ENCODE assay signal across 16 cellular contexts in genomic region chr12:1949771-1950470, GRCh38. TPM values are rescaled to one million over a fixed set of nuclear protein-coding genes. Genes with fewer than 3 reads are reported as not detected.
DNase-seq lines count a peak whose midpoint lies in the region; ATAC-seq and TF ChIP-seq lines count a peak whose summit lies in the region.
"Had no signal": no experiment of that assay in that cellular context is flagged by ENCODE, and none has a peak within 500 bp of the region (broad histone marks: within the 10 kb centered on the region; RNA-seq: fewer than 3 reads in every experiment).

No MANE protein-coding gene starts in this region.

- no peaks in the 10 kb centered on the region for H4K20me1 ChIP-seq in mammary epithelial cell (ENCODE audit: insufficient read depth, low read length)

- no peak overlapping the region for H2BK12ac ChIP-seq in trophoblast cell (ENCODE audit: low read length)

- no peak overlapping the region for H3K14ac ChIP-seq in trophoblast cell (ENCODE audit: low read length)

- CTCF ChIA-PET in mammary epithelial cell (lab: Charles Lee; ENCODE audit: low non-redundant PET), result no interaction called here
- CTCF ChIA-PET in CD8-positive, alpha-beta memory T cell (lab: Charles Lee), result interaction anchor here (1.0 to 3.0 kb wide), 3 partner anchors 10 to 159 kb away, joined by 3 to 29 read pairs (median 5); no protein-coding TSS in a partner anchor

- H3K9me3 Mint-ChIP-seq in naive thymus-derived CD8-positive, alpha-beta T cell, result no peaks in the 10 kb centered on the region
- H3K9me3 Mint-ChIP-seq in CD8-positive, alpha-beta memory T cell, result no peaks in the 10 kb centered on the region
- H3K9me3 Mint-ChIP-seq: dendritic cell treated with granulocyte-macrophage colony-stimulating factor and Interleukin-4, amounts not matched to agents 40 ng/mL and 50 ng/mL, for 4 days had no signal

- H3K4me3 ChIP-seq in mammary epithelial cell (replicated peaks in 1 of 3; ENCODE audit: insufficient read depth in 1 of 3, low read depth in 2 of 3, low read length in 3 of 3) (no peak overlapping the region), left ventricle myocardium inferior (no peak overlapping the region), trophoblast cell (ENCODE audit: low read depth, low read length) (no peak overlapping the region)
- no peak overlapping the region for H3K4me3 ChIP-seq in CD8-positive, alpha-beta memory T cell (ENCODE audit: low read length)
- H3K4me3 ChIP-seq: gastrocnemius medialis had no signal

- POLR2A ChIA-PET in naive thymus-derived CD8-positive, alpha-beta T cell (lab: Charles Lee), result no interaction called here
- POLR2A ChIA-PET in CD8-positive, alpha-beta memory T cell (lab: Charles Lee), result interaction anchor here (0.8 kb wide), 1 partner anchor 44 kb away, joined by 3 read pairs; no protein-coding TSS in a partner anchor

- intact Hi-C loops in mammary epithelial cell (cut with micrococcal nuclease), result loop anchor here (10.0 kb wide), 1 partner anchor 635 kb away; no protein-coding TSS in a partner anchor
- intact Hi-C loops in left ventricle myocardium inferior (cut with micrococcal nuclease), result loop anchor here (10.0 kb wide), 1 partner anchor 295 kb away; no protein-coding TSS in a partner anchor

- H3K18ac ChIP-seq in trophoblast cell (ENCODE audit: low read length), result no peak overlapping the region

- no peak overlapping the region for H3K4ac ChIP-seq in trophoblast cell (ENCODE audit: low read depth, low read length)

- in situ Hi-C loops in mammary epithelial cell (cut with MboI; ENCODE audit: low sequenced_read_pairs in 2 of 2), result no loop called here

- no peak overlapping the region for H3K4me3 Mint-ChIP-seq in naive thymus-derived CD8-positive, alpha-beta T cell
- no peak overlapping the region for H3K4me3 Mint-ChIP-seq in CD8-positive, alpha-beta memory T cell
- H3K4me3 Mint-ChIP-seq: activated naive CD8-positive, alpha-beta T cell treated with anti-CD3 and anti-CD28 coated beads, Interleukin-2, amount 10 ng/mL, durations not matched to agents 7 days and 5 days; dendritic cell treated with granulocyte-macrophage colony-stimulating factor and Interleukin-4, amounts not matched to agents 40 ng/mL and 50 ng/mL, for 4 days had no signal

- H3K4me1 Mint-ChIP-seq in naive thymus-derived CD8-positive, alpha-beta T cell, result peaks cover 0 to 2% (median 0%) of the 10 kb centered on the region in 4 donors
- H3K4me1 Mint-ChIP-seq in CD8-positive, alpha-beta memory T cell, result peaks cover 0 to 2% (median 0%) of the 10 kb centered on the region in 3 donors
- H3K4me1 Mint-ChIP-seq: activated naive CD8-positive, alpha-beta T cell treated with anti-CD3 and anti-CD28 coated beads, Interleukin-2, amount 10 ng/mL, durations not matched to agents 7 days and 5 days had no signal

- peak overlapping the region in 2 of 10 donors; percentile 22 to 60 for H3K27ac Mint-ChIP-seq in naive thymus-derived CD8-positive, alpha-beta T cell
- H3K27ac Mint-ChIP-seq in CD8-positive, alpha-beta memory T cell, result peak overlapping the region in 2 of 8 donors; percentile 64 to 66
- H3K27ac Mint-ChIP-seq: activated naive CD8-positive, alpha-beta T cell treated with anti-CD3 and anti-CD28 coated beads, Interleukin-2, amount 10 ng/mL, durations not matched to agents 7 days and 5 days; dendritic cell treated with granulocyte-macrophage colony-stimulating factor and Interleukin-4, amounts not matched to agents 40 ng/mL and 50 ng/mL, for 4 days had no signal

- H2BK5ac ChIP-seq in trophoblast cell (ENCODE audit: low read depth, low read length, poor library complexity), result no peak overlapping the region

- H3K27ac ChIP-seq in mammary epithelial cell (ENCODE audit: insufficient read depth, low read depth, low read length), result peak overlapping the region; percentile 63
- peak overlapping the region; percentile 60 for H3K27ac ChIP-seq in left ventricle myocardium inferior (replicated peaks)
- H3K27ac ChIP-seq in trophoblast cell (ENCODE audit: low read depth, low read length), result peak overlapping the region; percentile 16
- H3K27ac ChIP-seq in CD8-positive, alpha-beta memory T cell (ENCODE audit: low read depth, low read length), result no peak overlapping the region
- H3K27ac ChIP-seq: gastrocnemius medialis, neutrophil had no signal

- no peak overlapping the region for H4K91ac ChIP-seq in trophoblast cell (ENCODE audit: low read depth, low read length)

- H3K23ac ChIP-seq in trophoblast cell (ENCODE audit: low read length), result no peak overlapping the region

- DNase-seq in EH (ENCODE audit: low read depth) (peak; percentile 9), mammary epithelial cell (peak; percentile 75), left ventricle myocardium inferior (no peak), trophoblast cell (peak; percentile 41 to 79), amniotic stem cell (lab: John Stamatoyannopoulos, UW) (no peak)
- DNase-seq in naive thymus-derived CD8-positive, alpha-beta T cell, result no peak
- no peak for DNase-seq in CD8-positive, alpha-beta memory T cell
- DNase-seq: activated naive CD8-positive, alpha-beta T cell treated with anti-CD3 and anti-CD28 coated beads, Interleukin-2, amount 10 ng/mL, durations not matched to agents 7 days and 5 days; DMS153; gastrocnemius medialis; NCI-H1694 treated with DMSO at 0.1 percent for 48 hours; RPMI8226; stimulated activated CD4-positive, alpha-beta T cell treated with anti-CD3 and anti-CD28 coated beads, Interleukin-15, amount 100 ng/mL, for 24 hours had no signal

- H3K9ac ChIP-seq in mammary epithelial cell (ENCODE audit: insufficient read depth, low read length) (peak overlapping the region; percentile 51), trophoblast cell (ENCODE audit: low read length) (no peak overlapping the region)

- H3K9me3 ChIP-seq in mammary epithelial cell (replicated peaks; ENCODE audit: insufficient read depth, low read length) (no peaks in the 10 kb centered on the region), left ventricle myocardium inferior (replicated peaks) (no peaks in the 10 kb centered on the region), trophoblast cell (ENCODE audit: insufficient read depth, low read depth, low read length) (no peaks in the 10 kb centered on the region)
- no peaks in the 10 kb centered on the region for H3K9me3 ChIP-seq in CD8-positive, alpha-beta memory T cell (ENCODE audit: low read length)
- H3K9me3 ChIP-seq: gastrocnemius medialis, neutrophil had no signal

- no peaks in the 10 kb centered on the region for H3K79me2 ChIP-seq in mammary epithelial cell (ENCODE audit: insufficient read depth, low read length)
- H3K79me2 ChIP-seq in trophoblast cell (ENCODE audit: control insufficient read depth, insufficient read depth, low read length, poor library complexity), result peaks cover 2% of the 10 kb centered on the region

- 7% methylated on average over 12 of the region's 15 CpGs for WGBS in mammary epithelial cell (ENCODE audit: low coverage, missing lambda C conversion rate)
- whole genome bisulfite sequencing in trophoblast cell (ENCODE audit: extremely low coverage, insufficient coverage, insufficient read length), result no CpG with 5 or more reads among the region's 15 CpGs

- no peak overlapping the region for H4K12ac ChIP-seq in trophoblast cell (ENCODE audit: low read depth, low read length)

- BruUV-seq in mammary epithelial cell (replicated peaks; lab: Mats Ljungman, UMichigan), result no TSS peak

- dilution Hi-C loops in mammary epithelial cell (cut with HindIII; ENCODE audit: low sequenced_read_pairs), result loop anchor here (25.0 kb wide), 1 partner anchor 313 kb away; the partner anchor contains the start of gene WNT5B

- peaks cover 0 to 89% (median 43%) of the 10 kb centered on the region in 3 donors for H3K36me3 Mint-ChIP-seq in naive thymus-derived CD8-positive, alpha-beta T cell
- peaks cover 27 to 95% (median 30%) of the 10 kb centered on the region in 3 donors for H3K36me3 Mint-ChIP-seq in CD8-positive, alpha-beta memory T cell

- no peak for TF ChIP-seq CTCF in mammary epithelial cell (conservative IDR thresholded peaks at IDR 0.05 in 1 of 2, IDR thresholded peaks at IDR 0.05 in 1 of 2; ENCODE audit: extremely low read depth in 1 of 2, insufficient read depth in 1 of 2, low read depth in 1 of 2, low read length in 2 of 2)
- TF ChIP-seq CTCF in left ventricle myocardium inferior (IDR thresholded peaks at IDR 0.05; ENCODE audit: borderline replicate concordance), result no peak

- H2AFZ ChIP-seq in mammary epithelial cell (ENCODE audit: low read depth, low read length), result peak overlapping the region; percentile 91
- H2AFZ ChIP-seq in trophoblast cell (ENCODE audit: insufficient read depth, low read length, poor library complexity), result no peak overlapping the region

- no peak overlapping the region for H4K8ac ChIP-seq in trophoblast cell (ENCODE audit: low read depth, low read length)

- no peaks in the 10 kb centered on the region for H3K79me1 ChIP-seq in trophoblast cell (ENCODE audit: low read length)

- H3K4me1 ChIP-seq in mammary epithelial cell (ENCODE audit: insufficient read depth, low read length) (peaks cover 19% of the 10 kb centered on the region), left ventricle myocardium inferior (peaks cover 7% of the 10 kb centered on the region), trophoblast cell (ENCODE audit: control insufficient read depth in 1 of 2, insufficient read depth in 2 of 2, low read length in 2 of 2) (peaks cover 2 to 5% of the 10 kb centered on the region in 2 experiments)
- H3K4me1 ChIP-seq in CD8-positive, alpha-beta memory T cell (ENCODE audit: insufficient read depth, low read length), result no peaks in the 10 kb centered on the region
- H3K4me1 ChIP-seq: gastrocnemius medialis had no signal

- H2AK5ac ChIP-seq in trophoblast cell (ENCODE audit: low read length), result no peak overlapping the region

- H3K27me3 ChIP-seq in mammary epithelial cell (ENCODE audit: insufficient read depth, low read length) (no peaks in the 10 kb centered on the region), left ventricle myocardium inferior (ENCODE audit: low read depth) (no peaks in the 10 kb centered on the region), trophoblast cell (ENCODE audit: insufficient read depth, low read length) (no peaks in the 10 kb centered on the region)
- H3K27me3 ChIP-seq in CD8-positive, alpha-beta memory T cell (ENCODE audit: insufficient read depth, low read length, poor library complexity, severe bottlenecking), result no peaks in the 10 kb centered on the region
- H3K27me3 ChIP-seq: gastrocnemius medialis, neutrophil had no signal

- no peak overlapping the region for H2BK120ac ChIP-seq in trophoblast cell (ENCODE audit: insufficient read depth, low read length, poor library complexity)

- ATAC-seq in naive thymus-derived CD8-positive, alpha-beta T cell, result no peak
- ATAC-seq in GM18870 (IDR thresholded peaks at IDR 0.05; ENCODE audit: unreplicated experiment), result no peak
- ATAC-seq: gastrocnemius medialis had no signal

- peak overlapping the region; percentile 81 for H3K4me2 ChIP-seq in mammary epithelial cell (ENCODE audit: insufficient read depth, low read depth, low read length)
- H3K4me2 ChIP-seq in trophoblast cell (ENCODE audit: low read length), result no peak overlapping the region

- no peaks in the 10 kb centered on the region for H3K27me3 Mint-ChIP-seq in naive thymus-derived CD8-positive, alpha-beta T cell
- peaks cover 0 to 1% of the 10 kb centered on the region in 2 donors for H3K27me3 Mint-ChIP-seq in CD8-positive, alpha-beta memory T cell
- H3K27me3 Mint-ChIP-seq: activated naive CD8-positive, alpha-beta T cell treated with anti-CD3 and anti-CD28 coated beads, Interleukin-2, amount 10 ng/mL, durations not matched to agents 7 days and 5 days; dendritic cell treated with granulocyte-macrophage colony-stimulating factor and Interleukin-4, amounts not matched to agents 40 ng/mL and 50 ng/mL, for 4 days had no signal

- H3K36me3 ChIP-seq in mammary epithelial cell (ENCODE audit: insufficient read depth, low read length), result peaks cover 4% of the 10 kb centered on the region
- H3K36me3 ChIP-seq in left ventricle myocardium inferior, result peaks cover 58% of the 10 kb centered on the region
- H3K36me3 ChIP-seq in trophoblast cell (ENCODE audit: control insufficient read depth in 1 of 2, insufficient read depth in 2 of 2, low read length in 2 of 2), result peaks cover 21 to 27% of the 10 kb centered on the region in 2 experiments
- H3K36me3 ChIP-seq in CD8-positive, alpha-beta memory T cell (ENCODE audit: insufficient read depth, low read length), result peaks cover 39% of the 10 kb centered on the region

RNA-seq across cellular contexts. Expression of gene CACNA2D4, which starts 31.5 kb away (rescaled TPM):
- under 1 TPM in 1 of 2 donors, not detected in 1; 0.33 TPM for total RNA-seq in mammary epithelial cell
- not detected for polyA plus RNA-seq in mammary epithelial cell
- not detected for polyA minus RNA-seq in mammary epithelial cell
- total RNA-seq in left ventricle myocardium inferior, result 1.2 TPM
- 0.03 and 0.06 TPM in 2 replicates for polyA plus RNA-seq in trophoblast cell (2013)
- 10 to 100 TPM; 10.1 to 11.5 TPM for total RNA-seq in naive thymus-derived CD8-positive, alpha-beta T cell
- polyA plus RNA-seq in naive thymus-derived CD8-positive, alpha-beta T cell, result 1 to 10 TPM; 2.1 to 5.0 (median 3.1) TPM
- total RNA-seq in CD8-positive, alpha-beta memory T cell, result 1 to 10 TPM; 5.7 to 6.5 TPM
- polyA plus RNA-seq in CD8-positive, alpha-beta memory T cell, result 7.6 TPM

RNA-seq across cellular contexts. Expression of gene DCP1B, which starts 54.3 kb away (rescaled TPM):
- total RNA-seq in mammary epithelial cell (10 to 100 TPM in 1 of 2 donors, 1 to 10 TPM in 1; 8.2 to 11.5 TPM), left ventricle myocardium inferior (1.7 TPM)
- polyA plus RNA-seq in mammary epithelial cell, result 11.5 TPM
- polyA minus RNA-seq in mammary epithelial cell, result 3.9 TPM
- polyA plus RNA-seq in trophoblast cell (2013), result 15.3 and 15.8 TPM in 2 replicates
- total RNA-seq in naive thymus-derived CD8-positive, alpha-beta T cell, result 10 to 100 TPM; 20.9 to 23.2 TPM
- 10 to 100 TPM; 10.0 to 24.4 (median 16.1) TPM for polyA plus RNA-seq in naive thymus-derived CD8-positive, alpha-beta T cell
- 10 to 100 TPM; 13.9 to 16.7 TPM for total RNA-seq in CD8-positive, alpha-beta memory T cell
- 26.0 TPM for polyA plus RNA-seq in CD8-positive, alpha-beta memory T cell

Comparison
In these comparisons a context has a peak if more than half of its experiments do, and no peak if none do; other contexts are left out.
1. DNase-seq: peak in EH (single experiment), mammary epithelial cell (single experiment) and trophoblast cell (2 of 2); none in left ventricle myocardium inferior (single experiment), naive thymus-derived CD8-positive, alpha-beta T cell (0 of 10), amniotic stem cell (single experiment) and CD8-positive, alpha-beta memory T cell (0 of 5).